In the genomic region with DNA sequence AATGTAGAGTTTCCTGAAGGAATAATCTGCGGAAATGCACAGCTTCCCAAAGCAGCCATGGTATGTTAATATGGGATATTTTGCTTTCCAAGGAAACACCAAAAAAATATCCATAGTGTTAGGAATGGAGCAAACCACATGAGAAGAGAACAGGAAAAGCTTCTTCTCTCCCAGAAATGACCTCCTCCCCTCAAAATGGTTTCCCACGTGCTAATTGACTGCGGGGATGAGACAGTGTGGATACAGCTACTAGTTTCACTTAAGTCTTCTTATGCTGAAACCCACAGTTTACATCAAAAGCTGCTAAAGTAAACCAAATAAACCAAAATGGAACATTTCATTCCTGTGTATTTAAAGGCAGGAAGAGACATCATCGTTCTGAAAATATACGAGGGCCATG, we compare ENCODE assay signal across 10 cellular contexts.
DNase-seq lines count a peak whose midpoint lies in the region; TF ChIP-seq lines count a peak whose summit lies in the region.
"Had no signal": no experiment of that assay in that cellular context is flagged by ENCODE, and none has a peak within 500 bp of the region (broad histone marks: within the 10 kb centered on the region; RNA-seq: fewer than 3 reads in every experiment).

No MANE protein-coding gene starts in this region.

- no peak for DNase-seq in chondrocyte (ENCODE audit: low spot score)
- DNase-seq in coronary artery (ENCODE audit: low spot score): no peak
- no peak for DNase-seq in NCI-H2029 (lab: John Stamatoyannopoulos, UW)
- no peak for DNase-seq in NCI-H2171 treated with DMSO at 0.1 percent for 48 hours (lab: John Stamatoyannopoulos, UW)
- DNase-seq in GM13976 (ENCODE audit: low spot score): no peak
- DNase-seq: NCI-H1694 had no signal

- no peaks in the 10 kb centered on the region for H3K27me3 Mint-ChIP-seq in chondrocyte (ENCODE audit: low read depth)

- peak overlapping the region in 1 of 11 experiments; percentile 42; a peak in 2 of 22 replicates for H3K27ac ChIP-seq in BLaER1 treated with 17β-estradiol and CSF1 and Interleukin-3, amounts not matched to agents 10 nM and 100 nM
- H3K27ac ChIP-seq in KOPT-K1 (ENCODE audit: low read depth, low read length, poor library complexity, severe bottlenecking) (peak overlapping the region; percentile 29), muscle layer of duodenum (ENCODE audit: low read length) (peak overlapping the region; percentile 52), coronary artery (peak overlapping the region in 1 of 2 donors; percentile 31)
- H3K27ac ChIP-seq: HL-60 had no signal

- peak overlapping the region; percentile 34 to 98 (median 87); a peak in 16 of 22 replicates for H3K4me2 ChIP-seq in BLaER1 treated with 17β-estradiol and CSF1 and Interleukin-3, amounts not matched to agents 10 nM and 100 nM

- peaks cover 0 to 36% (median 15%) of the 10 kb centered on the region in 11 experiments; a peak in 14 of 22 replicates for H3K36me3 ChIP-seq in BLaER1 treated with 17β-estradiol and CSF1 and Interleukin-3, amounts not matched to agents 10 nM and 100 nM
- no peaks in the 10 kb centered on the region for H3K36me3 ChIP-seq in KOPT-K1 (ENCODE audit: insufficient read depth, low read length)
- no peaks in the 10 kb centered on the region for H3K36me3 ChIP-seq in muscle layer of duodenum (ENCODE audit: control insufficient read depth in 1 of 2, insufficient read depth in 2 of 2, low read length in 2 of 2)

- no peaks in the 10 kb centered on the region for H3K9me3 Mint-ChIP-seq in chondrocyte (ENCODE audit: low read depth)

- H3K4me1 Mint-ChIP-seq in chondrocyte (ENCODE audit: low read depth): peaks cover 42% of the 10 kb centered on the region

- H4K20me1 ChIP-seq in BLaER1 treated with 17β-estradiol and CSF1 and Interleukin-3, amounts not matched to agents 10 nM and 100 nM: peaks cover 0 to 81% (median 56%) of the 10 kb centered on the region in 11 experiments; a peak in 19 of 22 replicates

- H3K9me3 ChIP-seq in BLaER1 treated with 17β-estradiol and CSF1 and Interleukin-3, amounts not matched to agents 10 nM and 100 nM (replicated peaks in 1 of 11): no peaks in the 10 kb centered on the region
- H3K9me3 ChIP-seq in KOPT-K1 (ENCODE audit: insufficient read depth, low read length, poor library complexity, severe bottlenecking) (no peaks in the 10 kb centered on the region), muscle layer of duodenum (ENCODE audit: control insufficient read depth in 1 of 2, low read length in 2 of 2) (no peaks in the 10 kb centered on the region)

- TF ChIP-seq CTCF in chondrocyte (IDR thresholded peaks at IDR 0.05): no peak
- no peak for TF ChIP-seq CTCF in coronary artery (IDR thresholded peaks at IDR 0.05)
- no peak for TF ChIP-seq CTCF in GM13976 (IDR thresholded peaks at IDR 0.05; ENCODE audit: borderline replicate concordance, control extremely low read depth, extremely low read depth, insufficient read depth, missing control alignments)

- in situ Hi-C loops in GM13976 (cut with MboI; ENCODE audit: low sequenced_read_pairs, unreplicated experiment): no loop called here

- H3K27ac Mint-ChIP-seq in chondrocyte (ENCODE audit: unreplicated experiment): peak overlapping the region; percentile 47

- no peak overlapping the region for H3K4me3 ChIP-seq in BLaER1 treated with 17β-estradiol and CSF1 and Interleukin-3, amounts not matched to agents 10 nM and 100 nM
- H3K4me3 ChIP-seq in muscle layer of duodenum (ENCODE audit: low read depth in 1 of 2, low read length in 2 of 2) (no peak overlapping the region), coronary artery (no peak overlapping the region)

- peaks cover 49 to 75% (median 63%) of the 10 kb centered on the region in 10 experiments for H3K4me1 ChIP-seq in BLaER1 treated with 17β-estradiol and CSF1 and Interleukin-3, amounts not matched to agents 10 nM and 100 nM
- H3K4me1 ChIP-seq in muscle layer of duodenum (ENCODE audit: control insufficient read depth in 1 of 2, insufficient read depth in 2 of 2, low read length in 2 of 2): peaks cover 0 to 38% of the 10 kb centered on the region in 2 donors

- H3K9ac ChIP-seq in BLaER1 treated with 17β-estradiol and CSF1 and Interleukin-3, amounts not matched to agents 10 nM and 100 nM: no peak overlapping the region

- no peaks in the 10 kb centered on the region for H3K36me3 Mint-ChIP-seq in chondrocyte (ENCODE audit: low read depth)

- no peak overlapping the region for H3K4me3 Mint-ChIP-seq in chondrocyte (ENCODE audit: unreplicated experiment)

- no peaks in the 10 kb centered on the region for H3K27me3 ChIP-seq in BLaER1 treated with 17β-estradiol and CSF1 and Interleukin-3, amounts not matched to agents 10 nM and 100 nM
- no peaks in the 10 kb centered on the region for H3K27me3 ChIP-seq in muscle layer of duodenum (ENCODE audit: low read depth, low read length)
